ENCODE assay signal across 8 cellular contexts in genomic region chr3:53666026-53666425, GRCh38.
"Had no signal": no experiment of that assay in that cellular context is flagged by ENCODE, and none has a peak within 500 bp of the region (broad histone marks: within the 10 kb centered on the region; RNA-seq: fewer than 3 reads in every experiment).

No MANE protein-coding gene starts in this region.

- H3K4me3 ChIP-seq: GM23248, HAP-1 had no signal

- ATAC-seq: HCT116 had no signal

- H3K27ac ChIP-seq: GM23248 had no signal

- H3K4me1 ChIP-seq: HAP-1 had no signal

- H3K36me3 ChIP-seq: HAP-1 had no signal

- FAIRE-seq: HTR-8/SVneo had no signal

- DNase-seq: GM23248, GOT3, H7, HFFc6, IMR-90 had no signal
